24 cellular contexts compared by ENCODE assay signal in the genomic region with DNA sequence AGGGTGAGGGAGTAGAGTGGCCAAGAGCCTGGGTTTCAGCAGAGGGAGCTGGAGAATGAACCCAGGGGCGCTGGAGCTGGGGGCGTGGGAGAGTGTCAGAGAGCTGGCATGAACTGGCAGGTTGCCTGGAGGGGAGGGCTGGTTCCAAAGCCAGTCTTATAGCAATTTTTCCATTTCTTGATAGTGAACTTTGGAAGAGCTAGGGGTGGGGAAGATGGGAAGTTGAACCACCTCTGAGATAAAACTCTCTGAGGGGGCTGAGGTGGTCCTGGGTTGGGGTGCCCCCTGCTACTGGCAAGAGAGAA. TPM values are rescaled to one million over a fixed set of nuclear protein-coding genes. Genes with fewer than 3 reads are reported as not detected.
DNase-seq lines count a peak whose midpoint lies in the region; ATAC-seq and FAIRE-seq lines count a peak whose summit lies in the region.
"Had no signal": no experiment of that assay in that cellular context is flagged by ENCODE, and none has a peak within 500 bp of the region (broad histone marks: within the 10 kb centered on the region; RNA-seq: fewer than 3 reads in every experiment).

No MANE protein-coding gene starts in this region.

- no peaks in the 10 kb centered on the region for H3K36me3 ChIP-seq in KOPT-K1 (ENCODE audit: insufficient read depth, low read length)
- H3K36me3 ChIP-seq: BE2C, left ventricle myocardium inferior, uterus had no signal

- H3K27me3 Mint-ChIP-seq in T-helper 2 cell treated with Interferon-gamma antibody and Interleukin-4, amounts not matched to agents 5 μg/mL and 100 μg/mL, for 36 hours (ENCODE audit: low read depth) = peaks cover 13% of the 10 kb centered on the region
- H3K27me3 Mint-ChIP-seq in activated naive CD8-positive, alpha-beta T cell treated with anti-CD3 and anti-CD28 coated beads for 36 hours = no peaks in the 10 kb centered on the region
- no peaks in the 10 kb centered on the region for H3K27me3 Mint-ChIP-seq in natural killer cell treated with Interleukin-12 subunit alpha and Interleukin-12 subunit beta and Interleukin-15 and Interleukin-18, amount 100 ng/mL, for 72 hours
- H3K27me3 Mint-ChIP-seq: activated B cell treated with CpG ODN at 0.5 μM for 24 hours had no signal

- H3K36me3 Mint-ChIP-seq in T-helper 2 cell treated with Interferon-gamma antibody and Interleukin-4, amounts not matched to agents 5 μg/mL and 100 μg/mL, for 36 hours (ENCODE audit: low read depth) = no peaks in the 10 kb centered on the region
- H3K36me3 Mint-ChIP-seq in activated naive CD8-positive, alpha-beta T cell treated with anti-CD3 and anti-CD28 coated beads for 36 hours = peaks cover 3% of the 10 kb centered on the region
- peaks cover 8% of the 10 kb centered on the region for H3K36me3 Mint-ChIP-seq in natural killer cell treated with Interleukin-12 subunit alpha and Interleukin-12 subunit beta and Interleukin-15 and Interleukin-18, amount 100 ng/mL, for 72 hours

- no peaks in the 10 kb centered on the region for H3K9me3 ChIP-seq in KOPT-K1 (ENCODE audit: insufficient read depth, low read length, poor library complexity, severe bottlenecking)
- H3K9me3 ChIP-seq: BE2C, left ventricle myocardium inferior, uterus had no signal

- H3K27ac ChIP-seq in KOPT-K1 (ENCODE audit: low read depth, low read length, poor library complexity, severe bottlenecking) = peak overlapping the region; percentile 81
- H3K27ac ChIP-seq: left ventricle myocardium inferior, uterus had no signal

- peak overlapping the region; percentile 94 for H3K27ac Mint-ChIP-seq in T-helper 2 cell treated with Interferon-gamma antibody and Interleukin-4, amounts not matched to agents 5 μg/mL and 100 μg/mL, for 36 hours
- H3K27ac Mint-ChIP-seq in activated naive CD8-positive, alpha-beta T cell treated with anti-CD3 and anti-CD28 coated beads for 36 hours = peak overlapping the region; percentile 86
- peak overlapping the region; percentile 97 for H3K27ac Mint-ChIP-seq in natural killer cell treated with Interleukin-12 subunit alpha and Interleukin-12 subunit beta and Interleukin-15 and Interleukin-18, amount 100 ng/mL, for 72 hours
- H3K27ac Mint-ChIP-seq: activated B cell treated with CpG ODN at 0.5 μM for 24 hours, endodermal cell had no signal

- peak overlapping the region; percentile 74 for H3K4me3 Mint-ChIP-seq in T-helper 2 cell treated with Interferon-gamma antibody and Interleukin-4, amounts not matched to agents 5 μg/mL and 100 μg/mL, for 36 hours
- H3K4me3 Mint-ChIP-seq in activated naive CD8-positive, alpha-beta T cell treated with anti-CD3 and anti-CD28 coated beads for 36 hours = no peak overlapping the region
- H3K4me3 Mint-ChIP-seq in natural killer cell treated with Interleukin-12 subunit alpha and Interleukin-12 subunit beta and Interleukin-15 and Interleukin-18, amount 100 ng/mL, for 72 hours = peak overlapping the region; percentile 91
- H3K4me3 Mint-ChIP-seq: activated B cell treated with CpG ODN at 0.5 μM for 24 hours, endodermal cell had no signal

- no peak for FAIRE-seq in GM19239 (lab: Jason Lieb, UNC)
- FAIRE-seq: A204.1, GM18507 had no signal

- no peak for ATAC-seq in natural killer cell treated with Interleukin-12 subunit alpha and Interleukin-12 subunit beta and Interleukin-15 and Interleukin-18, amount 100 ng/mL, for 72 hours
- ATAC-seq: PC-3 had no signal

- DNase-seq in T-helper 2 cell treated with Interferon-gamma antibody and Interleukin-4, amounts not matched to agents 5 μg/mL and 100 μg/mL, for 36 hours (ENCODE audit: low spot score) = no peak
- DNase-seq in T-helper 2 cell = no peak
- DNase-seq in activated naive CD8-positive, alpha-beta T cell treated with anti-CD3 and anti-CD28 coated beads for 36 hours = no peak
- DNase-seq in natural killer cell treated with Interleukin-12 subunit alpha and Interleukin-12 subunit beta and Interleukin-15 and Interleukin-18, amount 100 ng/mL, for 72 hours (ENCODE audit: low spot score) = no peak
- DNase-seq in effector CD8-positive, alpha-beta T cell (lab: John Stamatoyannopoulos, UW) = no peak
- no peak for DNase-seq in activated gamma-delta T cell (lab: John Stamatoyannopoulos, UW)
- DNase-seq in GM19239 (ENCODE audit: insufficient read length, low spot score) = no peak
- DNase-seq: activated B cell treated with CpG ODN at 0.5 μM for 24 hours; activated naive CD4-positive, alpha-beta T cell treated with anti-CD3 and anti-CD28 coated beads, Interleukin-2, amount 50 U/mL, for 16 hours; BE2C; Calu3; endodermal cell; KBM-7; left ventricle myocardium inferior; NCI-H1092; NCI-H2081; PC-3; SHP77 treated with DMSO at 0.1 percent for 48 hours; uterus had no signal

- no peaks in the 10 kb centered on the region for H3K9me3 Mint-ChIP-seq in T-helper 2 cell treated with Interferon-gamma antibody and Interleukin-4, amounts not matched to agents 5 μg/mL and 100 μg/mL, for 36 hours
- H3K9me3 Mint-ChIP-seq in activated naive CD8-positive, alpha-beta T cell treated with anti-CD3 and anti-CD28 coated beads for 36 hours = no peaks in the 10 kb centered on the region
- H3K9me3 Mint-ChIP-seq in natural killer cell treated with Interleukin-12 subunit alpha and Interleukin-12 subunit beta and Interleukin-15 and Interleukin-18, amount 100 ng/mL, for 72 hours = no peaks in the 10 kb centered on the region
- H3K9me3 Mint-ChIP-seq: activated B cell treated with CpG ODN at 0.5 μM for 24 hours, endodermal cell had no signal

- peaks cover 41% of the 10 kb centered on the region for H3K4me1 Mint-ChIP-seq in T-helper 2 cell treated with Interferon-gamma antibody and Interleukin-4, amounts not matched to agents 5 μg/mL and 100 μg/mL, for 36 hours (ENCODE audit: low read depth)
- peaks cover 46% of the 10 kb centered on the region for H3K4me1 Mint-ChIP-seq in activated naive CD8-positive, alpha-beta T cell treated with anti-CD3 and anti-CD28 coated beads for 36 hours
- peaks cover 76 to 80% of the 10 kb centered on the region in 2 donors for H3K4me1 Mint-ChIP-seq in natural killer cell treated with Interleukin-12 subunit alpha and Interleukin-12 subunit beta and Interleukin-15 and Interleukin-18, amount 100 ng/mL, for 72 hours (ENCODE audit: low read depth in 2 of 2)
- H3K4me1 Mint-ChIP-seq: endodermal cell had no signal

RNA-seq across cellular contexts. Expression of a gene that starts 36.9 kb away (rescaled TPM):
- 1 to 10 TPM; 1.3 to 1.4 TPM for total RNA-seq in activated naive CD8-positive, alpha-beta T cell treated with anti-CD3 and anti-CD28 coated beads for 36 hours
- 10 to 100 TPM; 86.8 to 95.0 TPM for total RNA-seq in natural killer cell treated with Interleukin-12 subunit alpha and Interleukin-12 subunit beta and Interleukin-15 and Interleukin-18, amount 100 ng/mL, for 72 hours
- total RNA-seq: chondrocyte, fibroblast of lung, left ventricle myocardium inferior, PC-3 had no signal

RNA-seq across cellular contexts. Expression of a gene that starts 42.9 kb away (rescaled TPM):
- total RNA-seq in activated naive CD8-positive, alpha-beta T cell treated with anti-CD3 and anti-CD28 coated beads for 36 hours = 10 to 100 TPM in 1 of 2 experiments, 1 to 10 TPM in 1; 8.7 to 10.2 TPM
- 10 to 100 TPM; 13.9 to 21.5 TPM for total RNA-seq in natural killer cell treated with Interleukin-12 subunit alpha and Interleukin-12 subunit beta and Interleukin-15 and Interleukin-18, amount 100 ng/mL, for 72 hours

RNA-seq across cellular contexts. Expression of a gene that starts 49.1 kb away (rescaled TPM):
- 1 to 10 TPM; 2.8 to 3.0 TPM for total RNA-seq in activated naive CD8-positive, alpha-beta T cell treated with anti-CD3 and anti-CD28 coated beads for 36 hours
- total RNA-seq in natural killer cell treated with Interleukin-12 subunit alpha and Interleukin-12 subunit beta and Interleukin-15 and Interleukin-18, amount 100 ng/mL, for 72 hours = 10 to 100 TPM in 1 of 2 donors, 1 to 10 TPM in 1; 4.8 to 13.7 TPM

Comparison
In these comparisons a context has a peak if more than half of its experiments do, and no peak if none do; other contexts are left out.
1. RNA of a gene that starts 36.9 kb away (total RNA-seq): 86.8 to 95.0 TPM in natural killer cell treated with Interleukin-12 subunit alpha and Interleukin-12 subunit beta and Interleukin-15 and Interleukin-18, amount 100 ng/mL, for 72 hours; 1.3 to 1.4 TPM in activated naive CD8-positive, alpha-beta T cell treated with anti-CD3 and anti-CD28 coated beads for 36 hours; every median in the first group is over 10 times any median in the second.
2. Peak in every context shown above with its lines, with median percentiles within 50 percentile points of each other: H3K27ac Mint-ChIP-seq.